Comparison of ENCODE assay signal across 11 cellular contexts in the genomic region with DNA sequence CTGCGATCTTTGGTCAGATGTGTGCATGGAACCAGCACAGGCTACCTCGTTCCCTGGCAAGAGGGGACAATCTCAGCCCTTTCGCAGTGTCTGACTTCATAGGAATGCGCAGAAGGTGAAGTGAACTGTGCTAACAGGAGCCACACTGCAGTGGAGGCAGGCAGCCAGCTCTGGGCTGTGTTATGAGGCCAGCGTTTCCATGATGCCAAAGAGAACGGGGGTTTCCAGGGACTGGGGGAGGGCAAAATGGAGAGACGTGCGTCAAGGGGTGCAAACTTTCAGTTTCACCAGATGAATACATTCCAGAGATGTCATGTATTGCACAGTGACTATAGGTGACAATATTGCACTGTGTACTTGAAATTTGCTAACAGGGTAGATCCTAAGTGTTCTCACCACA. TPM values are rescaled to one million over a fixed set of nuclear protein-coding genes. Genes with fewer than 3 reads are reported as not detected.
DNase-seq lines count a peak whose midpoint lies in the region; ATAC-seq lines count a peak whose summit lies in the region.
"Had no signal": no experiment of that assay in that cellular context is flagged by ENCODE, and none has a peak within 500 bp of the region (broad histone marks: within the 10 kb centered on the region; RNA-seq: fewer than 3 reads in every experiment).

No MANE protein-coding gene starts in this region.

- peaks cover 21% of the 10 kb centered on the region for H3K4me1 Mint-ChIP-seq in activated T-helper 1 cell treated with anti-CD3 and anti-CD28 coated beads, Interleukin-12 subunit alpha, Interleukin-12 subunit beta, Interleukin-2, Interleukin-4 antibody, amounts not matched to agents 30 ng/mL and 10 ng/mL and 1 ng/mL, durations not matched to agents 14 hours and 24 hours and 36 hours (ENCODE audit: low read depth)

- peak overlapping the region; percentile 91 for H3K27ac Mint-ChIP-seq in activated T-helper 1 cell treated with anti-CD3 and anti-CD28 coated beads, Interleukin-12 subunit alpha, Interleukin-12 subunit beta, Interleukin-2, Interleukin-4 antibody, amounts not matched to agents 30 ng/mL and 10 ng/mL and 1 ng/mL, durations not matched to agents 14 hours and 24 hours and 36 hours

- DNase-seq in activated T-helper 1 cell treated with anti-CD3 and anti-CD28 coated beads, Interleukin-12 subunit alpha, Interleukin-12 subunit beta, Interleukin-2, Interleukin-4 antibody, amounts not matched to agents 30 ng/mL and 10 ng/mL and 1 ng/mL, durations not matched to agents 14 hours and 24 hours and 36 hours (ENCODE audit: low spot score), result peak; percentile 57
- peak; percentile 41 to 60 for DNase-seq in stimulated activated CD8-positive, alpha-beta memory T cell treated with anti-CD3 and anti-CD28 coated beads, Interleukin-15, amount 100 ng/mL, for 48 hours (ENCODE audit: low read depth in 2 of 2)
- DNase-seq in NCI-H2029 (lab: John Stamatoyannopoulos, UW), result no peak
- DNase-seq in activated gamma-delta T cell (lab: John Stamatoyannopoulos, UW), result no peak
- DNase-seq in NOMO-1 treated with DMSO at 0.1 percent for 48 hours (lab: John Stamatoyannopoulos, UW; ENCODE audit: unreplicated experiment), result no peak
- DNase-seq: hippocampal formation, NCI-H1694 treated with DMSO at 0.1 percent for 48 hours had no signal

- no peaks in the 10 kb centered on the region for H3K9me3 Mint-ChIP-seq in activated T-helper 1 cell treated with anti-CD3 and anti-CD28 coated beads, Interleukin-12 subunit alpha, Interleukin-12 subunit beta, Interleukin-2, Interleukin-4 antibody, amounts not matched to agents 30 ng/mL and 10 ng/mL and 1 ng/mL, durations not matched to agents 14 hours and 24 hours and 36 hours

- peaks cover 2% of the 10 kb centered on the region for H3K27me3 Mint-ChIP-seq in activated T-helper 1 cell treated with anti-CD3 and anti-CD28 coated beads, Interleukin-12 subunit alpha, Interleukin-12 subunit beta, Interleukin-2, Interleukin-4 antibody, amounts not matched to agents 30 ng/mL and 10 ng/mL and 1 ng/mL, durations not matched to agents 14 hours and 24 hours and 36 hours (ENCODE audit: insufficient read depth)

- ATAC-seq in GM18873 (IDR thresholded peaks at IDR 0.05; ENCODE audit: low FRiP score, unreplicated experiment), result peak; percentile 35
- peak; percentile 53 for ATAC-seq in HG03175 (IDR thresholded peaks at IDR 0.05; ENCODE audit: unreplicated experiment)

- H3K36me3 Mint-ChIP-seq in activated T-helper 1 cell treated with anti-CD3 and anti-CD28 coated beads, Interleukin-12 subunit alpha, Interleukin-12 subunit beta, Interleukin-2, Interleukin-4 antibody, amounts not matched to agents 30 ng/mL and 10 ng/mL and 1 ng/mL, durations not matched to agents 14 hours and 24 hours and 36 hours (ENCODE audit: low read depth), result no peaks in the 10 kb centered on the region

- peak overlapping the region; percentile 65 for H3K4me3 Mint-ChIP-seq in activated T-helper 1 cell treated with anti-CD3 and anti-CD28 coated beads, Interleukin-12 subunit alpha, Interleukin-12 subunit beta, Interleukin-2, Interleukin-4 antibody, amounts not matched to agents 30 ng/mL and 10 ng/mL and 1 ng/mL, durations not matched to agents 14 hours and 24 hours and 36 hours

- intact Hi-C loops in activated T-helper 1 cell treated with anti-CD3 and anti-CD28 coated beads, Interleukin-12 subunit alpha, Interleukin-12 subunit beta, Interleukin-2, Interleukin-4 antibody, amounts not matched to agents 30 ng/mL and 10 ng/mL and 1 ng/mL, durations not matched to agents 14 hours and 24 hours and 36 hours (cut with micrococcal nuclease), result loop anchor here (1.0 to 2.0 kb wide), 3 partner anchors 14 to 101 kb away; no protein-coding TSS in a partner anchor

RNA-seq across cellular contexts. Expression of gene CLDN34, which starts 30.4 kb away (rescaled TPM):
- not detected in 2 replicates for total RNA-seq in activated T-helper 1 cell treated with anti-CD3 and anti-CD28 coated beads, Interleukin-12 subunit alpha, Interleukin-12 subunit beta, Interleukin-2, Interleukin-4 antibody, amounts not matched to agents 30 ng/mL and 10 ng/mL and 1 ng/mL, durations not matched to agents 14 hours and 24 hours and 36 hours
- total RNA-seq: dermis microvascular lymphatic vessel endothelial cell, myocyte had no signal

Comparison
In these comparisons a context has a peak if more than half of its experiments do, and no peak if none do; other contexts are left out.
1. DNase-seq: peak in activated T-helper 1 cell treated with anti-CD3 and anti-CD28 coated beads, Interleukin-12 subunit alpha, Interleukin-12 subunit beta, Interleukin-2, Interleukin-4 antibody, amounts not matched to agents 30 ng/mL and 10 ng/mL and 1 ng/mL, durations not matched to agents 14 hours and 24 hours and 36 hours (single experiment) and stimulated activated CD8-positive, alpha-beta memory T cell treated with anti-CD3 and anti-CD28 coated beads, Interleukin-15, amount 100 ng/mL, for 48 hours (2 of 2); none in NCI-H2029 (single experiment), activated gamma-delta T cell (single experiment) and NOMO-1 treated with DMSO at 0.1 percent for 48 hours (single experiment).